1 cellular context compared by ENCODE assay signal in the genomic region with DNA sequence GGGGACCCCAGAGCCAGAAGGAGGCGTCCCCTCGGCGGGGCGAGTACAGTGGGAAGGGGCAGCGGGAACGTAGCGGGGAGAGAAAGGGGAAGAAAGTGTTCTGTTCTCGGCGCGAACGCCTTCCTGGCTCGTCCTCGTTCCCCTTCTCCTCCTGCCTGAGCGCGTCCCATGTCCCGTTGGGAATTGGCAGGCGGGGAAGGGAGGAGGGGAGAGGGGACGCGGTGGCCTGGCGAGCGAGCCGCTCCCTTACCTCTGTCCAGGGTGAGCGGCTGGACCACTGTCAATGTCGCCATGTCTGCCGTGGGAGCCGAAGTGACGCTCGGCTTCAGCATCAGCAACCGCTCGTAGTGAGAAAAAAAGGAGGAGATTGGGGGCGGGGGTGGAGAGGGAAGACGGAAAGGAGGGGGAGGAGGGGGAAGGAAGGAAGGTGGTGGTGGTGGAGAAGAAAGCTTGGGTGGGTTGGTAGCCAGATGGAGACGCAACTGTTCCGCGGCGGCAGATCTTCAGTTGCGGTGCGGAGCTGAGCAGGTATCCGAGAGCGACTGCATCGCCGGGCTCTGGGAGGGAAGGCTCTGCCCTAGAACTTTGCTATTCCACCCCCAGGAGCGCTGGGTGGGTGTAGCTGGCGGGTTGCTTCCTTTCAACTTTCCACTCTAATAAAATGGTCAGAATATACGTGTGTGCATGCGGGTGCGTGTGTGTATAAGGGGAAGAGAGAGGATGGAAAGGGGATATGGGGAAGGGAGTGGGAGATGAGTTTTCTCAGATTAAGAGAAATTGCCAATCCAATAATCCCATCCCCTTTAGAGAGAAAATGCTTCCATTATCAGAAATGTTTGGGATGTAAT.
TF ChIP-seq lines count a peak whose summit lies in the region.

A gene with protein sequence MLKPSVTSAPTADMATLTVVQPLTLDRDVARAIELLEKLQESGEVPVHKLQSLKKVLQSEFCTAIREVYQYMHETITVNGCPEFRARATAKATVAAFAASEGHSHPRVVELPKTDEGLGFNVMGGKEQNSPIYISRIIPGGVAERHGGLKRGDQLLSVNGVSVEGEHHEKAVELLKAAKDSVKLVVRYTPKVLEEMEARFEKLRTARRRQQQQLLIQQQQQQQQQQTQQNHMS (minus strand): TSS at position 544 of the 848 bp plus-strand sequence. CDS start 212 bp downstream, at position 332.

TF ChIP-seq in GM12878, 131 proteins besides CTCF, POLR2A, EP300 and RAD21 (continued from another document):
- TF ChIP-seq, protein P1, sequence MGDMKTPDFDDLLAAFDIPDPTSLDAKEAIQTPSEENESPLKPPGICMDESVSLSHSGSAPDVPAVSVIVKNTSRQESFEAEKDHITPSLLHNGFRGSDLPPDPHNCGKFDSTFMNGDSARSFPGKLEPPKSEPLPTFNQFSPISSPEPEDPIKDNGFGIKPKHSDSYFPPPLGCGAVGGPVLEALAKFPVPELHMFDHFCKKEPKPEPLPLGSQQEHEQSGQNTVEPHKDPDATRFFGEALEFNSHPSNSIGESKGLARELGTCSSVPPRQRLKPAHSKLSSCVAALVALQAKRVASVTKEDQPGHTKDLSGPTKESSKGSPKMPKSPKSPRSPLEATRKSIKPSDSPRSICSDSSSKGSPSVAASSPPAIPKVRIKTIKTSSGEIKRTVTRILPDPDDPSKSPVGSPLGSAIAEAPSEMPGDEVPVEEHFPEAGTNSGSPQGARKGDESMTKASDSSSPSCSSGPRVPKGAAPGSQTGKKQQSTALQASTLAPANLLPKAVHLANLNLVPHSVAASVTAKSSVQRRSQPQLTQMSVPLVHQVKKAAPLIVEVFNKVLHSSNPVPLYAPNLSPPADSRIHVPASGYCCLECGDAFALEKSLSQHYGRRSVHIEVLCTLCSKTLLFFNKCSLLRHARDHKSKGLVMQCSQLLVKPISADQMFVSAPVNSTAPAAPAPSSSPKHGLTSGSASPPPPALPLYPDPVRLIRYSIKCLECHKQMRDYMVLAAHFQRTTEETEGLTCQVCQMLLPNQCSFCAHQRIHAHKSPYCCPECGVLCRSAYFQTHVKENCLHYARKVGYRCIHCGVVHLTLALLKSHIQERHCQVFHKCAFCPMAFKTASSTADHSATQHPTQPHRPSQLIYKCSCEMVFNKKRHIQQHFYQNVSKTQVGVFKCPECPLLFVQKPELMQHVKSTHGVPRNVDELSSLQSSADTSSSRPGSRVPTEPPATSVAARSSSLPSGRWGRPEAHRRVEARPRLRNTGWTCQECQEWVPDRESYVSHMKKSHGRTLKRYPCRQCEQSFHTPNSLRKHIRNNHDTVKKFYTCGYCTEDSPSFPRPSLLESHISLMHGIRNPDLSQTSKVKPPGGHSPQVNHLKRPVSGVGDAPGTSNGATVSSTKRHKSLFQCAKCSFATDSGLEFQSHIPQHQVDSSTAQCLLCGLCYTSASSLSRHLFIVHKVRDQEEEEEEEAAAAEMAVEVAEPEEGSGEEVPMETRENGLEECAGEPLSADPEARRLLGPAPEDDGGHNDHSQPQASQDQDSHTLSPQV (IDR thresholded peaks at IDR 0.05), result no peak
- TF ChIP-seq GABPA (IDR thresholded peaks at IDR 0.05; ENCODE audit: low read depth) (no peak), STAT3 (IDR thresholded peaks at IDR 0.05; ENCODE audit: low read depth, low read length) (no peak), RB1 (IDR thresholded peaks at IDR 0.05; ENCODE audit: borderline replicate concordance) (no peak), HDAC6 (IDR thresholded peaks at IDR 0.05; ENCODE audit: unreplicated experiment) (no peak), NBN (IDR thresholded peaks at IDR 0.05) (no peak), BHLHE40 (IDR thresholded peaks at IDR 0.05; ENCODE audit: borderline replicate concordance in 1 of 2, low read depth in 2 of 2, low read length in 1 of 2) (no peak), IKZF1 (conservative IDR thresholded peaks at IDR 0.05) (no peak), SMC3 (IDR thresholded peaks at IDR 0.05; ENCODE audit: borderline replicate concordance, low read length) (no peak), MTA2 (IDR thresholded peaks at IDR 0.05; ENCODE audit: low read depth) (no peak)
- TF ChIP-seq, protein P2, sequence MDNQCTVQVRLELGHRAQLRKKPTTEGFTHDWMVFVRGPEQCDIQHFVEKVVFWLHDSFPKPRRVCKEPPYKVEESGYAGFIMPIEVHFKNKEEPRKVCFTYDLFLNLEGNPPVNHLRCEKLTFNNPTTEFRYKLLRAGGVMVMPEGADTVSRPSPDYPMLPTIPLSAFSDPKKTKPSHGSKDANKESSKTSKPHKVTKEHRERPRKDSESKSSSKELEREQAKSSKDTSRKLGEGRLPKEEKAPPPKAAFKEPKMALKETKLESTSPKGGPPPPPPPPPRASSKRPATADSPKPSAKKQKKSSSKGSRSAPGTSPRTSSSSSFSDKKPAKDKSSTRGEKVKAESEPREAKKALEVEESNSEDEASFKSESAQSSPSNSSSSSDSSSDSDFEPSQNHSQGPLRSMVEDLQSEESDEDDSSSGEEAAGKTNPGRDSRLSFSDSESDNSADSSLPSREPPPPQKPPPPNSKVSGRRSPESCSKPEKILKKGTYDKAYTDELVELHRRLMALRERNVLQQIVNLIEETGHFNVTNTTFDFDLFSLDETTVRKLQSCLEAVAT (IDR thresholded peaks at IDR 0.05), result no peak
